8 cellular contexts compared by ENCODE assay signal in genomic region chr1:8370928-8371327, GRCh38. TPM values are rescaled to one million over a fixed set of nuclear protein-coding genes. Genes with fewer than 3 reads are reported as not detected.
DNase-seq lines count a peak whose midpoint lies in the region; ATAC-seq and TF ChIP-seq lines count a peak whose summit lies in the region.

No MANE protein-coding gene starts in this region.

- no peaks in the 10 kb centered on the region for H3K27me3 Mint-ChIP-seq in activated CD4-positive, alpha-beta T cell treated with anti-CD3 and anti-CD28 coated beads, Interleukin-2, amount 10 ng/mL, durations not matched to agents 24 days and 14 days
- no peaks in the 10 kb centered on the region for H3K27me3 Mint-ChIP-seq in activated CD4-positive, alpha-beta T cell treated with anti-CD3 and anti-CD28 coated beads, Interleukin-2, amount 10 ng/mL, durations not matched to agents 7 days and 5 days
- no peaks in the 10 kb centered on the region for H3K27me3 Mint-ChIP-seq in mesothelial cell of epicardium (ENCODE audit: low read depth)
- no peaks in the 10 kb centered on the region for H3K27me3 Mint-ChIP-seq in type B pancreatic cell

- no peaks in the 10 kb centered on the region for H3K9me3 ChIP-seq in duodenal mucosa (ENCODE audit: control insufficient read depth in 1 of 2, low read length in 2 of 2)

- intact Hi-C loops in activated CD4-positive, alpha-beta T cell treated with anti-CD3 and anti-CD28 coated beads, Interleukin-2, amount 10 ng/mL, durations not matched to agents 24 days and 14 days (cut with micrococcal nuclease): no loop called here

- no peak overlapping the region for H3K9ac ChIP-seq in duodenal mucosa (ENCODE audit: low read depth in 1 of 2, low read length in 2 of 2)

- no peak for DNase-seq in activated CD4-positive, alpha-beta T cell treated with anti-CD3 and anti-CD28 coated beads, Interleukin-2, amount 10 ng/mL, durations not matched to agents 24 days and 14 days
- no peak for DNase-seq in activated CD4-positive, alpha-beta T cell treated with anti-CD3 and anti-CD28 coated beads, Interleukin-2, amount 10 ng/mL, durations not matched to agents 7 days and 5 days
- no peak for DNase-seq in mesothelial cell of epicardium (ENCODE audit: low spot score in 2 of 2, unreplicated experiment in 2 of 2)
- DNase-seq in type B pancreatic cell (ENCODE audit: extremely low spot score, unreplicated experiment): no peak

- peaks cover 49 to 64% of the 10 kb centered on the region in 2 donors for H3K4me1 ChIP-seq in duodenal mucosa (ENCODE audit: control insufficient read depth in 1 of 2, insufficient read depth in 2 of 2, low read length in 2 of 2)

- no peak for TF ChIP-seq CTCF in mesothelial cell of epicardium (IDR thresholded peaks at IDR 0.05; ENCODE audit: unreplicated experiment)
- TF ChIP-seq CTCF in type B pancreatic cell (conservative IDR thresholded peaks at IDR 0.05): no peak

- peaks cover 19% of the 10 kb centered on the region for H3K4me1 Mint-ChIP-seq in activated CD4-positive, alpha-beta T cell treated with anti-CD3 and anti-CD28 coated beads, Interleukin-2, amount 10 ng/mL, durations not matched to agents 24 days and 14 days
- peaks cover 29% of the 10 kb centered on the region for H3K4me1 Mint-ChIP-seq in activated CD4-positive, alpha-beta T cell treated with anti-CD3 and anti-CD28 coated beads, Interleukin-2, amount 10 ng/mL, durations not matched to agents 7 days and 5 days
- peaks cover 68% of the 10 kb centered on the region for H3K4me1 Mint-ChIP-seq in mesothelial cell of epicardium
- H3K4me1 Mint-ChIP-seq in type B pancreatic cell (ENCODE audit: unreplicated experiment): peaks cover 72% of the 10 kb centered on the region

- peaks cover 0 to 29% of the 10 kb centered on the region in 2 donors for H3K36me3 ChIP-seq in duodenal mucosa (ENCODE audit: control insufficient read depth in 1 of 2, insufficient read depth in 2 of 2, low read length in 2 of 2)

- H3K27ac ChIP-seq in duodenal mucosa (ENCODE audit: low read depth, low read length): peak overlapping the region; percentile 4

- no peak for ATAC-seq in GM21825 (IDR thresholded peaks at IDR 0.05; ENCODE audit: unreplicated experiment)
- no peak for ATAC-seq in HG02759 (IDR thresholded peaks at IDR 0.05; ENCODE audit: unreplicated experiment)
- ATAC-seq in GM19023 (IDR thresholded peaks at IDR 0.05; ENCODE audit: unreplicated experiment): no peak

- H3K4me3 ChIP-seq in duodenal mucosa (ENCODE audit: low read depth in 1 of 2, low read length in 2 of 2): no peak overlapping the region

- CTCF ChIA-PET in activated CD4-positive, alpha-beta T cell treated with anti-CD3 and anti-CD28 coated beads, Interleukin-2, amount 10 ng/mL, durations not matched to agents 7 days and 5 days (lab: Charles Lee): interaction anchor here (0.6 to 0.9 kb wide), 4 partner anchors 12 to 622 kb away, joined by 3 to 4 read pairs (median 3); no protein-coding TSS in a partner anchor

- H3K27ac Mint-ChIP-seq in activated CD4-positive, alpha-beta T cell treated with anti-CD3 and anti-CD28 coated beads, Interleukin-2, amount 10 ng/mL, durations not matched to agents 24 days and 14 days: peak overlapping the region; percentile 31
- H3K27ac Mint-ChIP-seq in activated CD4-positive, alpha-beta T cell treated with anti-CD3 and anti-CD28 coated beads, Interleukin-2, amount 10 ng/mL, durations not matched to agents 7 days and 5 days: no peak overlapping the region
- peak overlapping the region; percentile 70 for H3K27ac Mint-ChIP-seq in mesothelial cell of epicardium
- peak overlapping the region; percentile 62 for H3K27ac Mint-ChIP-seq in type B pancreatic cell

- no peaks in the 10 kb centered on the region for H3K27me3 ChIP-seq in duodenal mucosa (ENCODE audit: control insufficient read depth in 1 of 2, insufficient read depth in 2 of 2, low read length in 2 of 2)

- H3K9me3 Mint-ChIP-seq in activated CD4-positive, alpha-beta T cell treated with anti-CD3 and anti-CD28 coated beads, Interleukin-2, amount 10 ng/mL, durations not matched to agents 24 days and 14 days: no peaks in the 10 kb centered on the region
- no peaks in the 10 kb centered on the region for H3K9me3 Mint-ChIP-seq in activated CD4-positive, alpha-beta T cell treated with anti-CD3 and anti-CD28 coated beads, Interleukin-2, amount 10 ng/mL, durations not matched to agents 7 days and 5 days
- H3K9me3 Mint-ChIP-seq in mesothelial cell of epicardium: no peaks in the 10 kb centered on the region
- no peaks in the 10 kb centered on the region for H3K9me3 Mint-ChIP-seq in type B pancreatic cell

- peaks cover 15% of the 10 kb centered on the region for H3K36me3 Mint-ChIP-seq in activated CD4-positive, alpha-beta T cell treated with anti-CD3 and anti-CD28 coated beads, Interleukin-2, amount 10 ng/mL, durations not matched to agents 24 days and 14 days (ENCODE audit: low read depth)
- peaks cover 14% of the 10 kb centered on the region for H3K36me3 Mint-ChIP-seq in activated CD4-positive, alpha-beta T cell treated with anti-CD3 and anti-CD28 coated beads, Interleukin-2, amount 10 ng/mL, durations not matched to agents 7 days and 5 days (ENCODE audit: low read depth)
- H3K36me3 Mint-ChIP-seq in mesothelial cell of epicardium (peaks cover 1% of the 10 kb centered on the region), type B pancreatic cell (peaks cover 9% of the 10 kb centered on the region)

- no peak overlapping the region for H3K4me3 Mint-ChIP-seq in activated CD4-positive, alpha-beta T cell treated with anti-CD3 and anti-CD28 coated beads, Interleukin-2, amount 10 ng/mL, durations not matched to agents 24 days and 14 days
- no peak overlapping the region for H3K4me3 Mint-ChIP-seq in activated CD4-positive, alpha-beta T cell treated with anti-CD3 and anti-CD28 coated beads, Interleukin-2, amount 10 ng/mL, durations not matched to agents 7 days and 5 days
- H3K4me3 Mint-ChIP-seq in mesothelial cell of epicardium: no peak overlapping the region
- peak overlapping the region; percentile 74 for H3K4me3 Mint-ChIP-seq in type B pancreatic cell

- POLR2A ChIA-PET in activated CD4-positive, alpha-beta T cell treated with anti-CD3 and anti-CD28 coated beads, Interleukin-2, amount 10 ng/mL, durations not matched to agents 7 days and 5 days (lab: Charles Lee): no interaction called here

RNA-seq across cellular contexts. Expression of gene SLC45A1, which starts 53.0 kb away (rescaled TPM):
- 0.12 and 0.38 TPM in 2 replicates for total RNA-seq in activated CD4-positive, alpha-beta T cell treated with anti-CD3 and anti-CD28 coated beads, Interleukin-2, amount 10 ng/mL, durations not matched to agents 24 days and 14 days
- total RNA-seq in activated CD4-positive, alpha-beta T cell treated with anti-CD3 and anti-CD28 coated beads, Interleukin-2, amount 10 ng/mL, durations not matched to agents 7 days and 5 days: under 1 TPM; 0.32 to 0.44 TPM
- total RNA-seq in mesothelial cell of epicardium (4.1 to 4.9 TPM (median 4.9 TPM) in 3 replicates), type B pancreatic cell (ENCODE audit: low replicate concordance) (0.67 and 2.7 TPM in 2 replicates)
